8 cellular contexts compared by ENCODE assay signal in the genomic region with DNA sequence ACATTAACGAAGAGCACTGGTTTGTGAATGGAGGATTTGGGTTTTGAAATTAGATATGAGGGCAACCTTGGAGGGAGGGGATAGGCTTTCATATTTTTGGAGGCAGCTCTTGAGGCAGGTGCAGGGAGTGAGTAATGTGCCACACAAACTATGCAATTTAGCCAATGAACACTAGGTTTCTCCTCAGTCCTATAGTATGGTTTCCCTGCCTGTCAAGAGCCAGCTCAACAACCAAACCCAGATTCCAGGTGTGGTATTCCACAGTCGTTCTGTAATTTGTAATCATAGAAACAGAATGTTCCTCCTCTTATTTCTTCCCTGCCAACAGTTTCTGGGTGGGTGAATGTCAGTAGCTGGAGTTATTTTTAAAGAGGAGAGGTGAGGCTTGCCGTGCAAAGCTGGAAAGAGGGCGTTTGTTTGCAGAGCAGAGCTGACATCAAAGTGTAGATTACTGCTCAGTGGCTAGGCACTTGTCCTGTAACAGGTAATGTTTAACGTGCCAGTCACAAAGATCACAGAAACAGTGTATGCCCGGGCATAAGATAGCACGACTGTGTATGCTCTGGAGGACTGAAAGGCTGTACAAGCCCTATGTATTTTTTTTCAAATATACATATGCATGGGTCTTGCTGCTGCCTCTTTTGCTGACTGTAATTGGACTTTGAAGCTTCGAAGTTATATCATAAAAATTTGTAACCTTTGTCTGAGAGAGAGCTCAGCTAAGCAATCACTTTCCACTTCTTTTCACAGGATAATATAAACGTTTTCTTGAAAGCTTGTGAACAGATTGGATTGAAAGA.
DNase-seq lines count a peak whose midpoint lies in the region; ATAC-seq and TF ChIP-seq lines count a peak whose summit lies in the region.

No MANE protein-coding gene starts in this region.

- peak overlapping the region; percentile 79 for H3K27ac Mint-ChIP-seq in T-helper 2 cell treated with Interferon-gamma antibody and Interleukin-4, amounts not matched to agents 5 μg/mL and 100 μg/mL, for 36 hours

- H3K9me3 ChIP-seq in heart left ventricle: no peaks in the 10 kb centered on the region

- peak overlapping the region; percentile 82 for H3K4me3 Mint-ChIP-seq in T-helper 2 cell treated with Interferon-gamma antibody and Interleukin-4, amounts not matched to agents 5 μg/mL and 100 μg/mL, for 36 hours

- H3K27me3 Mint-ChIP-seq in T-helper 2 cell treated with Interferon-gamma antibody and Interleukin-4, amounts not matched to agents 5 μg/mL and 100 μg/mL, for 36 hours (ENCODE audit: low read depth): no peaks in the 10 kb centered on the region

- peak; percentile 39 for ATAC-seq in GM19324 (IDR thresholded peaks at IDR 0.05; ENCODE audit: low FRiP score, unreplicated experiment)
- peak; percentile 29 for ATAC-seq in HG03575 (IDR thresholded peaks at IDR 0.05; ENCODE audit: extremely low read depth, insufficient number of reproducible peaks, low FRiP score, unreplicated experiment)
- ATAC-seq in heart left ventricle: peak; percentile 75 to 89 (median 82)

- H3K36me3 Mint-ChIP-seq in T-helper 2 cell treated with Interferon-gamma antibody and Interleukin-4, amounts not matched to agents 5 μg/mL and 100 μg/mL, for 36 hours (ENCODE audit: low read depth): peaks cover 16% of the 10 kb centered on the region

- TF ChIP-seq POLR2A in heart left ventricle (IDR thresholded peaks at IDR 0.05): peak in 1 of 2 donors; percentile 40

- in situ Hi-C loops in G401 (cut with HindIII; ENCODE audit: low sequenced_read_pairs): no loop called here

- DNase-seq in T-helper 2 cell treated with Interferon-gamma antibody and Interleukin-4, amounts not matched to agents 5 μg/mL and 100 μg/mL, for 36 hours (ENCODE audit: low spot score): no peak
- DNase-seq in heart left ventricle: peak in 4 of 5 donors; percentile 14 to 37 (median 27)
- DNase-seq in RPMI8226: no peak
- no peak for DNase-seq in G401 (ENCODE audit: low spot score)

- H3K36me3 ChIP-seq in heart left ventricle: no peaks in the 10 kb centered on the region

- WGBS in heart left ventricle, 4 donors: 29 to 38% (median 34%) methylated on average over 9 of the region's 9 CpGs

- intact Hi-C loops in heart left ventricle (cut with DNase I): loop anchor here in 7 of 10 donors (5.0 to 10.0 kb wide), 4 partner anchors 42 to 94 kb away; no protein-coding TSS in a partner anchor

- H3K4me1 Mint-ChIP-seq in T-helper 2 cell treated with Interferon-gamma antibody and Interleukin-4, amounts not matched to agents 5 μg/mL and 100 μg/mL, for 36 hours (ENCODE audit: low read depth): peaks cover 65% of the 10 kb centered on the region

- H3K27me3 ChIP-seq in heart left ventricle: no peaks in the 10 kb centered on the region

- TF ChIP-seq CTCF in C4-2B (conservative IDR thresholded peaks at IDR 0.05): peak; percentile 9; the same call in 1 of the 2 replicates
- TF ChIP-seq CTCF in heart left ventricle (IDR thresholded peaks at IDR 0.05): peak in 6 of 12 donors; percentile 13 to 31 (median 19)

- H3K27ac ChIP-seq in C4-2B: no peak overlapping the region
- peak overlapping the region; percentile 12 to 82 (median 64) for H3K27ac ChIP-seq in heart left ventricle
- H3K27ac ChIP-seq in skin epidermis: peak overlapping the region in 13 of 21 experiments; percentile 10 to 78 (median 48)

- peaks cover 0 to 33% (median 11%) of the 10 kb centered on the region in 12 donors for H3K4me1 ChIP-seq in heart left ventricle

- H3K4me3 ChIP-seq in heart left ventricle: peak overlapping the region; percentile 10 to 57 (median 44)
- peak overlapping the region in 3 of 7 experiments; percentile 2 to 27 (median 5) for H3K4me3 ChIP-seq in skin epidermis

- peaks cover 3% of the 10 kb centered on the region for H3K9me3 Mint-ChIP-seq in T-helper 2 cell treated with Interferon-gamma antibody and Interleukin-4, amounts not matched to agents 5 μg/mL and 100 μg/mL, for 36 hours

Comparison
In these comparisons a context has a peak if more than half of its experiments do, and no peak if none do; other contexts are left out.
1. ATAC-seq: peak in every context shown above with its lines; median percentile 82 in heart left ventricle; 39 in GM19324; 29 in HG03575.
2. DNase-seq: peak in heart left ventricle (4 of 5); none in T-helper 2 cell treated with Interferon-gamma antibody and Interleukin-4, amounts not matched to agents 5 μg/mL and 100 μg/mL, for 36 hours (single experiment), RPMI8226 (single experiment) and G401 (single experiment).